In genomic region chr22:42889290-42889689, GRCh38 we compare ENCODE assay signal across 10 cellular contexts. TPM values are rescaled to one million over a fixed set of nuclear protein-coding genes. Genes with fewer than 3 reads are reported as not detected.
A peak's percentile ranks its signal among the peaks of the same experiment; 100 is the strongest.
DNase-seq lines count a peak whose midpoint lies in the region; ATAC-seq lines count a peak whose summit lies in the region.
"Had no signal": no experiment of that assay in that cellular context is flagged by ENCODE, and none has a peak within 500 bp of the region (broad histone marks: within the 10 kb centered on the region; RNA-seq: fewer than 3 reads in every experiment).

No MANE protein-coding gene starts in this region.

- H3K27ac Mint-ChIP-seq in activated CD4-positive, alpha-beta T cell treated with anti-CD3 and anti-CD28 coated beads, Interleukin-2, amount 10 ng/mL, durations not matched to agents 24 days and 14 days: peak overlapping the region; percentile 77
- H3K27ac Mint-ChIP-seq in activated naive CD8-positive, alpha-beta T cell treated with anti-CD3 and anti-CD28 coated beads for 36 hours: peak overlapping the region; percentile 50
- H3K27ac Mint-ChIP-seq in stimulated activated naive CD8-positive, alpha-beta T cell treated with anti-CD3 and anti-CD28 coated beads, Interleukin-15, Interleukin-2, amounts not matched to agents 100 ng/mL and 50 ng/mL, for 24 hours: peak overlapping the region; percentile 12

- peaks cover 9% of the 10 kb centered on the region for H3K36me3 Mint-ChIP-seq in activated CD4-positive, alpha-beta T cell treated with anti-CD3 and anti-CD28 coated beads, Interleukin-2, amount 10 ng/mL, durations not matched to agents 24 days and 14 days (ENCODE audit: low read depth)
- H3K36me3 Mint-ChIP-seq in activated naive CD8-positive, alpha-beta T cell treated with anti-CD3 and anti-CD28 coated beads for 36 hours: peaks cover 10% of the 10 kb centered on the region
- H3K36me3 Mint-ChIP-seq in stimulated activated naive CD8-positive, alpha-beta T cell treated with anti-CD3 and anti-CD28 coated beads, Interleukin-15, Interleukin-2, amounts not matched to agents 100 ng/mL and 50 ng/mL, for 24 hours (ENCODE audit: low read depth): peaks cover 9% of the 10 kb centered on the region

- H3K4me3 Mint-ChIP-seq in activated CD4-positive, alpha-beta T cell treated with anti-CD3 and anti-CD28 coated beads, Interleukin-2, amount 10 ng/mL, durations not matched to agents 24 days and 14 days: peak overlapping the region; percentile 46
- H3K4me3 Mint-ChIP-seq in activated naive CD8-positive, alpha-beta T cell treated with anti-CD3 and anti-CD28 coated beads for 36 hours: no peak overlapping the region
- no peak overlapping the region for H3K4me3 Mint-ChIP-seq in stimulated activated naive CD8-positive, alpha-beta T cell treated with anti-CD3 and anti-CD28 coated beads, Interleukin-15, Interleukin-2, amounts not matched to agents 100 ng/mL and 50 ng/mL, for 24 hours

- intact Hi-C loops in activated CD4-positive, alpha-beta T cell treated with anti-CD3 and anti-CD28 coated beads, Interleukin-2, amount 10 ng/mL, durations not matched to agents 24 days and 14 days (cut with micrococcal nuclease): no loop called here

- H3K4me1 Mint-ChIP-seq in activated CD4-positive, alpha-beta T cell treated with anti-CD3 and anti-CD28 coated beads, Interleukin-2, amount 10 ng/mL, durations not matched to agents 24 days and 14 days: peaks cover 26% of the 10 kb centered on the region
- H3K4me1 Mint-ChIP-seq in activated naive CD8-positive, alpha-beta T cell treated with anti-CD3 and anti-CD28 coated beads for 36 hours: peaks cover 10% of the 10 kb centered on the region
- peaks cover 21% of the 10 kb centered on the region for H3K4me1 Mint-ChIP-seq in stimulated activated naive CD8-positive, alpha-beta T cell treated with anti-CD3 and anti-CD28 coated beads, Interleukin-15, Interleukin-2, amounts not matched to agents 100 ng/mL and 50 ng/mL, for 24 hours (ENCODE audit: low read depth)

- peak; percentile 49 for ATAC-seq in HG03103 (IDR thresholded peaks at IDR 0.05; ENCODE audit: low read depth, unreplicated experiment)
- no peak for ATAC-seq in HG03196 (IDR thresholded peaks at IDR 0.05; ENCODE audit: unreplicated experiment)

- no peaks in the 10 kb centered on the region for H3K27me3 Mint-ChIP-seq in activated CD4-positive, alpha-beta T cell treated with anti-CD3 and anti-CD28 coated beads, Interleukin-2, amount 10 ng/mL, durations not matched to agents 24 days and 14 days
- H3K27me3 Mint-ChIP-seq in activated naive CD8-positive, alpha-beta T cell treated with anti-CD3 and anti-CD28 coated beads for 36 hours: no peaks in the 10 kb centered on the region
- no peaks in the 10 kb centered on the region for H3K27me3 Mint-ChIP-seq in stimulated activated naive CD8-positive, alpha-beta T cell treated with anti-CD3 and anti-CD28 coated beads, Interleukin-15, Interleukin-2, amounts not matched to agents 100 ng/mL and 50 ng/mL, for 24 hours

- H3K9me3 Mint-ChIP-seq in activated CD4-positive, alpha-beta T cell treated with anti-CD3 and anti-CD28 coated beads, Interleukin-2, amount 10 ng/mL, durations not matched to agents 24 days and 14 days: no peaks in the 10 kb centered on the region
- H3K9me3 Mint-ChIP-seq in activated naive CD8-positive, alpha-beta T cell treated with anti-CD3 and anti-CD28 coated beads for 36 hours: no peaks in the 10 kb centered on the region
- no peaks in the 10 kb centered on the region for H3K9me3 Mint-ChIP-seq in stimulated activated naive CD8-positive, alpha-beta T cell treated with anti-CD3 and anti-CD28 coated beads, Interleukin-15, Interleukin-2, amounts not matched to agents 100 ng/mL and 50 ng/mL, for 24 hours

- DNase-seq in activated CD4-positive, alpha-beta T cell treated with anti-CD3 and anti-CD28 coated beads, Interleukin-2, amount 10 ng/mL, durations not matched to agents 24 days and 14 days: no peak
- DNase-seq in activated CD4-positive, alpha-beta T cell treated with anti-CD3 and anti-CD28 coated beads for 1 hour: no peak
- DNase-seq in activated naive CD8-positive, alpha-beta T cell treated with anti-CD3 and anti-CD28 coated beads for 36 hours: no peak
- no peak for DNase-seq in DMS114 treated with DMSO at 0.1 percent for 48 hours (lab: John Stamatoyannopoulos, UW; ENCODE audit: unreplicated experiment)
- no peak for DNase-seq in NCI-H2227 (lab: John Stamatoyannopoulos, UW; ENCODE audit: unreplicated experiment)
- DNase-seq: erythroblast, NCI-H187 had no signal

RNA-seq across cellular contexts. Expression of gene ARFGAP3, which starts 32.2 kb away (rescaled TPM):
- 33.2 and 34.8 TPM in 2 replicates for total RNA-seq in activated CD4-positive, alpha-beta T cell treated with anti-CD3 and anti-CD28 coated beads, Interleukin-2, amount 10 ng/mL, durations not matched to agents 24 days and 14 days
- total RNA-seq in activated naive CD8-positive, alpha-beta T cell treated with anti-CD3 and anti-CD28 coated beads for 36 hours: 10 to 100 TPM; 27.2 to 29.1 TPM

Comparison
In these comparisons a context has a peak if more than half of its experiments do, and no peak if none do; other contexts are left out.
1. H3K27ac Mint-ChIP-seq: peak in every context shown above with its lines; median percentile 77 in activated CD4-positive, alpha-beta T cell treated with anti-CD3 and anti-CD28 coated beads, Interleukin-2, amount 10 ng/mL, durations not matched to agents 24 days and 14 days; 50 in activated naive CD8-positive, alpha-beta T cell treated with anti-CD3 and anti-CD28 coated beads for 36 hours; 12 in stimulated activated naive CD8-positive, alpha-beta T cell treated with anti-CD3 and anti-CD28 coated beads, Interleukin-15, Interleukin-2, amounts not matched to agents 100 ng/mL and 50 ng/mL, for 24 hours.